23 cellular contexts compared by ENCODE assay signal in the genomic region with DNA sequence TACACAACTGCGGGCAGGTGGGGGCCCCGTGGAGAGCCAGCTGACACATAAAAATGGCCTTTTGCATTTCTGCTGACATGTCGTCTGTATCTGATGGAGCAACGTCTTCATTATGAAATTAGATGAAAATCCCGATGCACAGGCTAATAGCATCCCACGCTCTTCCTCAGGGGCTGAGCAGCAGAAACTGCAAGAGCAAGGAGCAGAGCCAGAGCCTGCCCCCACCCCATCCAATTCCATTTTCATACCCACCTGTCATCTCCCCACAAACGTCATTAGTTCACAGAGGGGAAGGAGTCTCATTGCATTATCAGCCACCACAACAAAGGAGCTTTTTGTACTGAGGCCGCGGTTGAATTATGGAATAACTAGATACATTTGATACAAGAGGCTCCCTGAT.
"Had no signal": no experiment of that assay in that cellular context is flagged by ENCODE, and none has a peak within 500 bp of the region (broad histone marks: within the 10 kb centered on the region; RNA-seq: fewer than 3 reads in every experiment).

No MANE protein-coding gene starts in this region.

- DNase-seq: colonic mucosa; effector CD8-positive, alpha-beta T cell; endodermal cell; foreskin fibroblast; heart left ventricle; kidney; mucosa of descending colon; naive B cell; pancreas; right cardiac atrium; sigmoid colon; stimulated activated CD4-positive, alpha-beta T cell treated with anti-CD3 and anti-CD28 coated beads, Interleukin-2, amount 100 ng/mL, for 24 hours; stimulated activated CD4-positive, alpha-beta T cell treated with anti-CD3 and anti-CD28 coated beads, Interleukin-4, amount 100 ng/mL, for 24 hours; stimulated activated naive CD8-positive, alpha-beta T cell treated with anti-CD3 and anti-CD28 coated beads, Interleukin-15, Interleukin-2, amounts not matched to agents 100 U/mL and 50 U/mL, for 24 hours; substantia nigra; tibial artery had no signal

- H3K4me1 ChIP-seq: colonic mucosa, pancreas, testis, tibial artery had no signal

- H3K4me3 ChIP-seq: colonic mucosa, gastroesophageal sphincter, heart left ventricle, hepatocyte, lung, mucosa of descending colon, pancreas, sigmoid colon, testis, tibial artery had no signal

- H3K27ac ChIP-seq: colonic mucosa, gastroesophageal sphincter, heart left ventricle, hepatocyte, neutrophil, pancreas, sigmoid colon, testis, tibial artery had no signal

- ATAC-seq: esophagus mucosa; gastroesophageal sphincter; heart left ventricle; left lobe of liver; mucosa of descending colon; right cardiac atrium; stimulated activated naive CD8-positive, alpha-beta T cell treated with anti-CD3 and anti-CD28 coated beads, Interleukin-15, Interleukin-2, amounts not matched to agents 100 U/mL and 50 U/mL, for 24 hours had no signal

- H3K27me3 ChIP-seq: colonic mucosa, gastroesophageal sphincter, sigmoid colon, testis had no signal

- H3K9me3 ChIP-seq: colonic mucosa, gastroesophageal sphincter, heart left ventricle, mucosa of descending colon, neutrophil, pancreas, sigmoid colon, testis, tibial artery had no signal

- H3K36me3 ChIP-seq: colonic mucosa, gastroesophageal sphincter, heart left ventricle, neutrophil, pancreas, sigmoid colon, tibial artery had no signal
